In the genomic region with DNA sequence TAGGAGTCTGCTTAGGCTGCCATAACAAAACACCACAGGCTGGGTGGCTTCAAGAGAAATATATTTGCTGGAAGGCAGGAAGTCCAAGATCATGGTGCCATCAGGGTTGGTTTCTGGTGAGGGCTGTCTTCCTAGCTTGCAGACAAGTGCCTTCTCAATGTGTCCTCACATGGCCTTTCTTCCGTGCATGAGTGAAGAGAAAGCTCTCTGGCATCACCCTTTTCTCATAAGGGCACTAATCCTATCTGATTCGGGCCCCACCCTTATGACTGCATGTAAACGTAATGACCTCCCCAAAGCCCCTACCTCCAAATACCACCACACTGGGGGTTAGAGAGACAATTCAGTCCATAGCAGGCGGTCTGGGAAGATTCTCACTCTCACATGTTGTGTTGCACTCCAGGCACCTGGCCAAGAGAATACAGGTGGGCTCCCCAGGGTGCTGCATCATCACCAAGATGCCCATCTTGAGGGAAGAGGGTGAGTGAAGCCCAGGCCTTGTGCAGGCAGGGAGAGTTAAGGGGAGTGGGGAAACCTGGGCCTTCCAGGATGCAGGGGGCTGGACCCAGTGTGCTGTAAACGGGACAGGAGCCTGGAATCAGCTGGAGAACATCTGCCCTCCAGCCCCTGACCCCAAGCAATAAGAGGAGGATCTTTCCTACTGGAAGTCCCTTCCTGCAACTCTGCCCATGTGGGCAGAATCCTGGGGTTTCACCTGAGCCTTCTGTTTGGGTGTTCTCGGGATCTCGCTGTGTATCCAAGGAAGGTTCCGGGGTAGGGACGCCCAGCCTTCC, we compare ENCODE assay signal across 1 cellular context.
TF ChIP-seq lines count a peak whose summit lies in the region.

No MANE protein-coding gene starts in this region.

TF ChIP-seq in H1, 55 proteins besides CTCF, POLR2A, EP300 and RAD21:
- TF ChIP-seq SUZ12 (IDR thresholded peaks at IDR 0.05; ENCODE audit: low read length) (no peak), TAF1 (IDR thresholded peaks at IDR 0.05; ENCODE audit: low read depth, low read length) (no peak), CREB1 (IDR thresholded peaks at IDR 0.05) (no peak), KDM5A (IDR thresholded peaks at IDR 0.05; ENCODE audit: low read length) (no peak), JUN (IDR thresholded peaks at IDR 0.05; ENCODE audit: low read depth, low read length) (no peak), BCL11A (IDR thresholded peaks at IDR 0.05; ENCODE audit: low read depth in 2 of 2, low read length in 2 of 2) (no peak)
TF ChIP-seq in H1: peak in this region for 0.
